Comparison of ENCODE assay signal across 32 cellular contexts in the genomic region with DNA sequence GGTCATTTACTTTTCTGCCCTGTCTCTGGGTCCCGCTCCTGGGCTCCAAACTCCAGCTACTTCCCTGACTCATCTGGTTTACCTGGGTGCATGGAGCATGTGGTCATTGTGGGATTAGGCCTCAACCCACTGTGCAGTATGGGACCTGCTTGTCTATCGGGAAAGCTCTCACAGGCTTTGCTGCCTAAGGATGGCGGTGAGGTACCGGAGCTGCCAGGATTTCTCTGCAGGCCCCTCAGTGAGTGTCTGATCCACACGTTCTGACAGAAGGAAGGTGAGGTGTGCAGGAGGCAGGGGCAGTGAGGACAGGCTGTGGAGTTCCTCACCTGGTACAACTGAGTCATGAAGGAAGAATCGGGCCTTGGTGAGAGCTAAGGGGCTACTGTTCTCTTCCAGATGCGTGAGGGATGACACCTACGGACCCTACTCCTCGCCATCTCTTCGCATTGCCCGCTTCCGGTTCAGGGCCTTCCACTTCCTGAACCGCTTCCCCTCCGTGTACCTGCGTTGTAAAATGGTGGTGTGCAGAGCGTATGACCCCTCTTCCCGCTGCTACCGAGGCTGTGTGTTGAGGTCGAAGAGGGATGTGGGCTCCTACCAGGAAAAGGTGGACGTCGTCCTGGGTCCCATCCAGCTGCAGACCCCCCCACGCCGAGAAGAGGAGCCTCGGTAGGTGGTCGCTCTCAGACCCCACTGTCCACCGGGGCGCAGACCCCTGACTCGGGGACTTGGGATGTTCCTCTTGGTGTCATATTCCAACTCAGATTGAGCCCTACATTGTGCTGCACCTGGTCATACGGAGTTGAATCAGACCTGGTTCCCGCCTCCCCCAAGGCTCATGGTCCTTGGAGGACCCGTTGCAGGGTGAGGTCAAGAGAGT. TPM values are rescaled to one million over a fixed set of nuclear protein-coding genes. Genes with fewer than 3 reads are reported as not detected.
"Had no signal": no experiment of that assay in that cellular context is flagged by ENCODE, and none has a peak within 500 bp of the region (broad histone marks: within the 10 kb centered on the region; RNA-seq: fewer than 3 reads in every experiment).

No MANE protein-coding gene starts in this region.

- H3K27me3 ChIP-seq: gastrocnemius medialis, neural progenitor cell, ovary, tibial nerve, vagina had no signal

- H3K4me1 ChIP-seq: gastrocnemius medialis, neural progenitor cell, psoas muscle, tibial nerve, vagina had no signal

- H3K4me1 Mint-ChIP-seq: memory B cell; mesothelial cell of epicardium; naive B cell; neural progenitor cell; stimulated activated naive B cell treated with anti-CD40 and anti-IgM and Interleukin-4, amounts not matched to agents 10 μg/mL and 1 μg/mL and 100 μg/mL, for 72 hours had no signal

- H3K4me3 Mint-ChIP-seq: memory B cell; mesothelial cell of epicardium; naive B cell; natural killer cell treated with Interleukin-12 subunit alpha and Interleukin-12 subunit beta and Interleukin-15 and Interleukin-18, amount 100 ng/mL, for 72 hours; stimulated activated naive B cell treated with anti-CD40 and anti-IgM and Interleukin-4, amounts not matched to agents 10 μg/mL and 1 μg/mL and 100 μg/mL, for 72 hours; stimulated activated naive CD8-positive, alpha-beta T cell treated with anti-CD3 and anti-CD28 coated beads, Interleukin-15, Interleukin-2, amounts not matched to agents 100 ng/mL and 50 ng/mL, for 24 hours had no signal

- FAIRE-seq: colon, keratinocyte had no signal

- H3K4me3 ChIP-seq: dorsolateral prefrontal cortex, gastrocnemius medialis, lung, mucosa of descending colon, neural progenitor cell, ovary, psoas muscle, skin epidermis, tibial nerve, vagina had no signal

- H3K4me2 ChIP-seq: neural progenitor cell had no signal

- H3K36me3 ChIP-seq: gastrocnemius medialis, neural progenitor cell, ovary, tibial nerve, vagina had no signal

- H2AFZ ChIP-seq: neural progenitor cell had no signal

- ATAC-seq: esophagus mucosa; gastrocnemius medialis; left ventricle myocardium superior; mucosa of descending colon; natural killer cell treated with Interleukin-12 subunit alpha and Interleukin-12 subunit beta and Interleukin-15 and Interleukin-18, amount 100 ng/mL, for 72 hours; psoas muscle; right cardiac atrium; stimulated activated naive B cell treated with anti-CD40 and anti-IgM and Interleukin-4, amounts not matched to agents 10 μg/mL and 1 μg/mL and 100 μg/mL, for 72 hours had no signal

- H3K9ac ChIP-seq: neural progenitor cell had no signal

- DNase-seq: effector CD4-positive, alpha-beta T cell; foreskin fibroblast; gastrocnemius medialis; left ventricle myocardium superior; mucosa of descending colon; naive B cell; nucleus accumbens; ovary; psoas muscle; right cardiac atrium; stimulated activated CD4-positive, alpha-beta T cell treated with anti-CD3 and anti-CD28 coated beads, Interleukin-15, amount 100 ng/mL, for 24 hours; stimulated activated CD4-positive, alpha-beta T cell treated with anti-CD3 and anti-CD28 coated beads, Interleukin-2, amount 100 ng/mL, for 48 hours; stimulated activated naive B cell treated with anti-CD40 and anti-IgM and Interleukin-4, amounts not matched to agents 10 μg/mL and 1 μg/mL and 100 μg/mL, for 72 hours had no signal

- H3K9me3 ChIP-seq: gastrocnemius medialis, mucosa of descending colon, ovary, psoas muscle, tibial nerve, vagina had no signal

- H3K27ac ChIP-seq: dorsolateral prefrontal cortex, epithelial cell of prostate, gastrocnemius medialis, neural progenitor cell, ovary, psoas muscle, skin epidermis, tibial nerve, vagina had no signal

- H3K36me3 Mint-ChIP-seq: memory B cell; mesothelial cell of epicardium; naive B cell; natural killer cell treated with Interleukin-12 subunit alpha and Interleukin-12 subunit beta and Interleukin-15 and Interleukin-18, amount 100 ng/mL, for 72 hours; neural progenitor cell; stimulated activated naive B cell treated with anti-CD40 and anti-IgM and Interleukin-4, amounts not matched to agents 10 μg/mL and 1 μg/mL and 100 μg/mL, for 72 hours had no signal

- H3K27ac Mint-ChIP-seq: memory B cell; mesothelial cell of epicardium; naive B cell; natural killer cell treated with Interleukin-12 subunit alpha and Interleukin-12 subunit beta and Interleukin-15 and Interleukin-18, amount 100 ng/mL, for 72 hours; neural progenitor cell; stimulated activated naive B cell treated with anti-CD40 and anti-IgM and Interleukin-4, amounts not matched to agents 10 μg/mL and 1 μg/mL and 100 μg/mL, for 72 hours; stimulated activated naive CD8-positive, alpha-beta T cell treated with anti-CD3 and anti-CD28 coated beads, Interleukin-15, Interleukin-2, amounts not matched to agents 100 ng/mL and 50 ng/mL, for 24 hours had no signal

- H3K9me3 Mint-ChIP-seq: memory B cell; mesothelial cell of epicardium; natural killer cell treated with Interleukin-12 subunit alpha and Interleukin-12 subunit beta and Interleukin-15 and Interleukin-18, amount 100 ng/mL, for 72 hours; neural progenitor cell; stimulated activated naive CD8-positive, alpha-beta T cell treated with anti-CD3 and anti-CD28 coated beads, Interleukin-15, Interleukin-2, amounts not matched to agents 100 ng/mL and 50 ng/mL, for 24 hours had no signal

RNA-seq across cellular contexts. Expression of gene C10orf120, which starts 56.7 kb away (rescaled TPM):
- total RNA-seq: cerebellum; dorsolateral prefrontal cortex; esophagus mucosa; gastrocnemius medialis; glomerular endothelial cell; left ventricle myocardium superior; lung; mesothelial cell of epicardium; mucosa of descending colon; natural killer cell treated with Interleukin-12 subunit alpha and Interleukin-12 subunit beta and Interleukin-15 and Interleukin-18, amount 100 ng/mL, for 72 hours; ovary; psoas muscle; renal cortical epithelial cell; right cardiac atrium; temporal lobe; tibial nerve; ureter; vagina had no signal
- polyA plus RNA-seq: keratinocyte, lung, ovary, psoas muscle, right cardiac atrium had no signal
